In genomic region chr5:31217441-31217840, GRCh38 we compare ENCODE assay signal across 10 cellular contexts. TPM values are rescaled to one million over a fixed set of nuclear protein-coding genes. Genes with fewer than 3 reads are reported as not detected.
"Had no signal": no experiment of that assay in that cellular context is flagged by ENCODE, and none has a peak within 500 bp of the region (broad histone marks: within the 10 kb centered on the region; RNA-seq: fewer than 3 reads in every experiment).

No MANE protein-coding gene starts in this region.

- H3K4me2 ChIP-seq: GM23338, KMS-11 had no signal

- H3K9ac ChIP-seq: KMS-11 had no signal

- ATAC-seq: GM23338, HCT116, HepG2 had no signal

- H3K36me3 Mint-ChIP-seq: IgD-negative memory B cell had no signal

- FAIRE-seq: HepG2 had no signal

- DNase-seq: H7, HFFc6, KBM-7 had no signal

- H3K9me3 ChIP-seq: HAP-1 had no signal

- H3K9me3 Mint-ChIP-seq: GM23338, HFFc6 had no signal

- H3K27me3 Mint-ChIP-seq: IgD-negative memory B cell had no signal

- H3K27ac ChIP-seq: KMS-11 had no signal

- H3K27ac Mint-ChIP-seq: GM23338, HFFc6, IgD-negative memory B cell had no signal

- H3K4me1 Mint-ChIP-seq: IgD-negative memory B cell had no signal

- H2AFZ ChIP-seq: GM23338 had no signal

- H3K4me3 Mint-ChIP-seq: GM23338, HFFc6, IgD-negative memory B cell had no signal

- H3K4me3 ChIP-seq: GM23338, HAP-1 had no signal

RNA-seq across cellular contexts. Expression of gene CDH6, which starts 24.0 kb away (rescaled TPM):
- total RNA-seq: HepG2, HT-29 had no signal
- polyA plus RNA-seq: HepG2, IgD-negative memory B cell had no signal
